2 cellular contexts compared by ENCODE assay signal in the genomic region with DNA sequence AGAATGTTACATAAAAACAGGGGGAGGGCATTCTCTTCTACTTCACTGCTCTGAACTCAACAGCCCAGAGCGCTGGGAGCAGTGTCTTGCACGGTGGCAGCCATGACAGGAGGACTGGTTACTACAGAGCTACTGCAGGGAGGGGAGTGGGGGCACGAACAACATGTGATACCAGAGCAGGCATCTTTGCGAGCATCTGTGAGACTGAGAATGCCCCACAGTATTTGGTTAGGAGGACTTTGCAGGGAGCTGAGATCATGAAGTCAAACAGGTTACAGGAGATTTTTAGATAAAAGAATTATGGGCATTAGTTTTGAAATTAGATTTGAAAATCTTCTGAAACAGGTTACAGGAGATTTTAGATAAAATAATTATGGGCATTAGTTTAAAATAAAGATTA.
A peak's percentile ranks its signal among the peaks of the same experiment; 100 is the strongest.
TF ChIP-seq lines count a peak whose summit lies in the region.

No MANE protein-coding gene starts in this region.

TF ChIP-seq in GM23338, 12 proteins besides CTCF, POLR2A, EP300 and RAD21:
- TF ChIP-seq CREB1 (CRISPR knock-in tag; IDR thresholded peaks at IDR 0.05; ENCODE audit: low read depth) (no peak), EZH2phosphoT487 (IDR thresholded peaks at IDR 0.05; ENCODE audit: unreplicated experiment) (no peak), NANOG (IDR thresholded peaks at IDR 0.05; ENCODE audit: borderline replicate concordance) (no peak), ZNF331 (CRISPR knock-in tag; IDR thresholded peaks at IDR 0.05; ENCODE audit: low read depth) (no peak), JUNB (IDR thresholded peaks at IDR 0.05; ENCODE audit: unreplicated experiment) (no peak), POLR2AphosphoS5 (IDR thresholded peaks at IDR 0.05; ENCODE audit: low read depth) (no peak), ZNF114 (CRISPR knock-in tag; IDR thresholded peaks at IDR 0.05) (no peak), REST (IDR thresholded peaks at IDR 0.05; ENCODE audit: unreplicated experiment) (no peak), ZNF462 (CRISPR knock-in tag; IDR thresholded peaks at IDR 0.05) (no peak)
- TF ChIP-seq, protein P1, sequence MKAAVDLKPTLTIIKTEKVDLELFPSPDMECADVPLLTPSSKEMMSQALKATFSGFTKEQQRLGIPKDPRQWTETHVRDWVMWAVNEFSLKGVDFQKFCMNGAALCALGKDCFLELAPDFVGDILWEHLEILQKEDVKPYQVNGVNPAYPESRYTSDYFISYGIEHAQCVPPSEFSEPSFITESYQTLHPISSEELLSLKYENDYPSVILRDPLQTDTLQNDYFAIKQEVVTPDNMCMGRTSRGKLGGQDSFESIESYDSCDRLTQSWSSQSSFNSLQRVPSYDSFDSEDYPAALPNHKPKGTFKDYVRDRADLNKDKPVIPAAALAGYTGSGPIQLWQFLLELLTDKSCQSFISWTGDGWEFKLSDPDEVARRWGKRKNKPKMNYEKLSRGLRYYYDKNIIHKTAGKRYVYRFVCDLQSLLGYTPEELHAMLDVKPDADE (IDR thresholded peaks at IDR 0.05), result no peak
TF ChIP-seq in GM23338: peak in this region for 0.

TF ChIP-seq in K562, 482 proteins besides CTCF, POLR2A, EP300 and RAD21:
- TF ChIP-seq, protein P2, sequence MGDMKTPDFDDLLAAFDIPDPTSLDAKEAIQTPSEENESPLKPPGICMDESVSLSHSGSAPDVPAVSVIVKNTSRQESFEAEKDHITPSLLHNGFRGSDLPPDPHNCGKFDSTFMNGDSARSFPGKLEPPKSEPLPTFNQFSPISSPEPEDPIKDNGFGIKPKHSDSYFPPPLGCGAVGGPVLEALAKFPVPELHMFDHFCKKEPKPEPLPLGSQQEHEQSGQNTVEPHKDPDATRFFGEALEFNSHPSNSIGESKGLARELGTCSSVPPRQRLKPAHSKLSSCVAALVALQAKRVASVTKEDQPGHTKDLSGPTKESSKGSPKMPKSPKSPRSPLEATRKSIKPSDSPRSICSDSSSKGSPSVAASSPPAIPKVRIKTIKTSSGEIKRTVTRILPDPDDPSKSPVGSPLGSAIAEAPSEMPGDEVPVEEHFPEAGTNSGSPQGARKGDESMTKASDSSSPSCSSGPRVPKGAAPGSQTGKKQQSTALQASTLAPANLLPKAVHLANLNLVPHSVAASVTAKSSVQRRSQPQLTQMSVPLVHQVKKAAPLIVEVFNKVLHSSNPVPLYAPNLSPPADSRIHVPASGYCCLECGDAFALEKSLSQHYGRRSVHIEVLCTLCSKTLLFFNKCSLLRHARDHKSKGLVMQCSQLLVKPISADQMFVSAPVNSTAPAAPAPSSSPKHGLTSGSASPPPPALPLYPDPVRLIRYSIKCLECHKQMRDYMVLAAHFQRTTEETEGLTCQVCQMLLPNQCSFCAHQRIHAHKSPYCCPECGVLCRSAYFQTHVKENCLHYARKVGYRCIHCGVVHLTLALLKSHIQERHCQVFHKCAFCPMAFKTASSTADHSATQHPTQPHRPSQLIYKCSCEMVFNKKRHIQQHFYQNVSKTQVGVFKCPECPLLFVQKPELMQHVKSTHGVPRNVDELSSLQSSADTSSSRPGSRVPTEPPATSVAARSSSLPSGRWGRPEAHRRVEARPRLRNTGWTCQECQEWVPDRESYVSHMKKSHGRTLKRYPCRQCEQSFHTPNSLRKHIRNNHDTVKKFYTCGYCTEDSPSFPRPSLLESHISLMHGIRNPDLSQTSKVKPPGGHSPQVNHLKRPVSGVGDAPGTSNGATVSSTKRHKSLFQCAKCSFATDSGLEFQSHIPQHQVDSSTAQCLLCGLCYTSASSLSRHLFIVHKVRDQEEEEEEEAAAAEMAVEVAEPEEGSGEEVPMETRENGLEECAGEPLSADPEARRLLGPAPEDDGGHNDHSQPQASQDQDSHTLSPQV (IDR thresholded peaks at IDR 0.05), result peak; percentile 68
- TF ChIP-seq YY1 (IDR thresholded peaks at IDR 0.05; ENCODE audit: borderline replicate concordance in 1 of 3, control insufficient read depth in 1 of 3, extremely low read depth in 1 of 3, insufficient read depth in 3 of 3, insufficient read length in 1 of 3, insufficient replicate concordance in 2 of 3, low read depth in 1 of 3, low read length in 2 of 3) (peak; percentile 31 to 88 (median 40)), DMBX1 (CRISPR knock-in tag; IDR thresholded peaks at IDR 0.05; ENCODE audit: borderline replicate concordance) (peak; percentile 79; the same call in 1 of the 2 replicates), HDAC6 (IDR thresholded peaks at IDR 0.05; ENCODE audit: low read depth, low read length) (no peak), SMAD4 (CRISPR knock-in tag; conservative IDR thresholded peaks at IDR 0.05) (peak; percentile 46; the same call in 1 of the 2 replicates), RBM22 (IDR thresholded peaks at IDR 0.05; ENCODE audit: low read depth, low read length, poor library complexity, severe bottlenecking) (no peak)
- TF ChIP-seq, protein P3, sequence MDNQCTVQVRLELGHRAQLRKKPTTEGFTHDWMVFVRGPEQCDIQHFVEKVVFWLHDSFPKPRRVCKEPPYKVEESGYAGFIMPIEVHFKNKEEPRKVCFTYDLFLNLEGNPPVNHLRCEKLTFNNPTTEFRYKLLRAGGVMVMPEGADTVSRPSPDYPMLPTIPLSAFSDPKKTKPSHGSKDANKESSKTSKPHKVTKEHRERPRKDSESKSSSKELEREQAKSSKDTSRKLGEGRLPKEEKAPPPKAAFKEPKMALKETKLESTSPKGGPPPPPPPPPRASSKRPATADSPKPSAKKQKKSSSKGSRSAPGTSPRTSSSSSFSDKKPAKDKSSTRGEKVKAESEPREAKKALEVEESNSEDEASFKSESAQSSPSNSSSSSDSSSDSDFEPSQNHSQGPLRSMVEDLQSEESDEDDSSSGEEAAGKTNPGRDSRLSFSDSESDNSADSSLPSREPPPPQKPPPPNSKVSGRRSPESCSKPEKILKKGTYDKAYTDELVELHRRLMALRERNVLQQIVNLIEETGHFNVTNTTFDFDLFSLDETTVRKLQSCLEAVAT (IDR thresholded peaks at IDR 0.05), result no peak
- TF ChIP-seq, protein P4, sequence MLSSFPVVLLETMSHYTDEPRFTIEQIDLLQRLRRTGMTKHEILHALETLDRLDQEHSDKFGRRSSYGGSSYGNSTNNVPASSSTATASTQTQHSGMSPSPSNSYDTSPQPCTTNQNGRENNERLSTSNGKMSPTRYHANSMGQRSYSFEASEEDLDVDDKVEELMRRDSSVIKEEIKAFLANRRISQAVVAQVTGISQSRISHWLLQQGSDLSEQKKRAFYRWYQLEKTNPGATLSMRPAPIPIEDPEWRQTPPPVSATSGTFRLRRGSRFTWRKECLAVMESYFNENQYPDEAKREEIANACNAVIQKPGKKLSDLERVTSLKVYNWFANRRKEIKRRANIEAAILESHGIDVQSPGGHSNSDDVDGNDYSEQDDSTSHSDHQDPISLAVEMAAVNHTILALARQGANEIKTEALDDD (IDR thresholded peaks at IDR 0.05), result 0 out of 2 replicates have a peak, but pooled peaks have one; percentile 54
TF ChIP-seq in K562: peak in this region for 5.
